Comparison of ENCODE assay signal across 14 cellular contexts in the genomic region with DNA sequence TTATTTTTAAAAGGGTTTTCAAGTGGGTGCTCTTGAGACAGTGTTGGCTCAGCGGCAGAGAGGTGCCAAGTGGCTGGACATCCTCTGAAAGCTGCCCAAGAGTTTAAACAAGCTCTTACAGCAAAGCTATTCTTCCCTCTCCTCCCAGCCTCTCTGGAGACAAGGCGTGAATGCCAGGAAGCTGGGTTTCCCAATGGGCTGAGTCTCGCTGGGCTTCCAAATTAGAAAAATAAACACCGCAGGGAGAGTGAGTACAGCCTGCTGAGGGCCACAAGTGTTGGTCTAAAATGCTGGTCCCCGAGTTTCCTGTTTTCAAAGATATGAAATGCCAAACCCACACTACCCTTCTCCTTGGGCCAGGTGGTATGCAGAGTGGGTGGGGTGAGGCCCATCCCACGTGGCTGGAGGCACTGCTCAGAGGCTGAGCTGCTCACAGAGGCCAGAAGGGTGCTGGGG. TPM values are rescaled to one million over a fixed set of nuclear protein-coding genes. Genes with fewer than 3 reads are reported as not detected.
A peak's percentile ranks its signal among the peaks of the same experiment; 100 is the strongest.
DNase-seq lines count a peak whose midpoint lies in the region; TF ChIP-seq lines count a peak whose summit lies in the region.
"Had no signal": no experiment of that assay in that cellular context is flagged by ENCODE, and none has a peak within 500 bp of the region (broad histone marks: within the 10 kb centered on the region; RNA-seq: fewer than 3 reads in every experiment).

No MANE protein-coding gene starts in this region.

- H3K4me3 ChIP-seq in PC-9, result no peak overlapping the region
- H3K4me3 ChIP-seq: pancreas had no signal

- in situ Hi-C loops in G401 (cut with HindIII; ENCODE audit: low sequenced_read_pairs), result no loop called here

- H3K4me1 ChIP-seq in PC-9 (replicated peaks; ENCODE audit: insufficient read depth), result no peaks in the 10 kb centered on the region
- H3K4me1 ChIP-seq: pancreas had no signal

- intact Hi-C loops in PC-9 (cut with micrococcal nuclease; ENCODE audit: unreplicated experiment), result no loop called here

- H3K27ac ChIP-seq in PC-9, result no peak overlapping the region
- H3K27ac ChIP-seq: C4-2B, pancreas had no signal

- no TSS peak for BruUV-seq in PC-9 (replicated peaks; lab: Mats Ljungman, UMichigan)

- no peaks in the 10 kb centered on the region for H3K9me3 ChIP-seq in PC-9 (ENCODE audit: insufficient read depth, low read depth)
- H3K9me3 ChIP-seq: pancreas had no signal

- CTCF ChIA-PET in PC-9 (lab: Charles Lee), result no interaction called here

- no peaks in the 10 kb centered on the region for H3F3A ChIP-seq in PC-9 (ENCODE audit: insufficient read depth, low read depth)

- H3K36me3 ChIP-seq in PC-9 (ENCODE audit: low read depth), result peaks cover 6% of the 10 kb centered on the region; the same call in 1 of the 2 replicates

- H3K4me2 ChIP-seq in PC-9, result no peak overlapping the region

- H2AFZ ChIP-seq in PC-9, result no peak overlapping the region

- H3K9me2 ChIP-seq in PC-9 (ENCODE audit: insufficient read depth), result no peaks in the 10 kb centered on the region

- DNase-seq in G401 (ENCODE audit: low spot score) (peak; percentile 10), NCI-H510A (lab: John Stamatoyannopoulos, UW) (peak; percentile 5), globus pallidus (ENCODE audit: low spot score) (peak; percentile 33), occipital lobe (lab: John Stamatoyannopoulos, UW) (peak; percentile 6), T-helper 9 cell (no peak), NCI-H774 (lab: John Stamatoyannopoulos, UW) (no peak), PC-9 (no peak)
- DNase-seq: activated effector memory CD4-positive, alpha-beta T cell treated with anti-CD3 and anti-CD28 coated beads, Interleukin-2, amount 50 U/mL, for 16 hours; HFFc6; KBM-7; kidney; pancreas; stimulated activated naive CD4-positive, alpha-beta T cell treated with Interleukin-2 at 50 U/mL for 16 hours had no signal

- H3K27me3 ChIP-seq in PC-9 (ENCODE audit: insufficient read depth, low read depth), result no peaks in the 10 kb centered on the region
- H3K27me3 ChIP-seq: pancreas had no signal

- no peaks in the 10 kb centered on the region for H3K79me2 ChIP-seq in PC-9 (ENCODE audit: low read depth)

- POLR2A ChIA-PET in PC-9 (lab: Charles Lee; ENCODE audit: unreplicated experiment), result no interaction called here

- no peaks in the 10 kb centered on the region; the same call in 1 of the 2 replicates for H4K20me1 ChIP-seq in PC-9 (ENCODE audit: insufficient read depth)

- TF ChIP-seq CTCF in PC-9 (conservative IDR thresholded peaks at IDR 0.05), result no peak

RNA-seq across cellular contexts. Expression of a gene that starts 36.4 kb away (rescaled TPM):
- 93.2 and 98.2 TPM in 2 replicates for total RNA-seq in G401 (2014; rRNA removed; shearing (Covaris generic))
- total RNA-seq in occipital lobe, result 41.8 TPM
- total RNA-seq in PC-9 (2021), result 107 and 118 TPM in 2 replicates

RNA-seq across cellular contexts. Expression of a gene that starts 36.4 kb away (rescaled TPM):
- 66.9 and 78.1 TPM in 2 replicates for total RNA-seq in G401 (2014; rRNA removed; shearing (Covaris generic))
- total RNA-seq in occipital lobe, result 24.2 TPM
- 56.2 and 58.0 TPM in 2 replicates for total RNA-seq in PC-9 (2021)

Comparison
In these comparisons a context has a peak if more than half of its experiments do, and no peak if none do; other contexts are left out.
1. DNase-seq: peak in G401 (single experiment), NCI-H510A (single experiment), globus pallidus (single experiment) and occipital lobe (single experiment); none in T-helper 9 cell (single experiment), NCI-H774 (single experiment) and PC-9 (0 of 2).